30 cellular contexts compared by ENCODE assay signal in genomic region chr4:25750874-25751273, GRCh38.
"Had no signal": no experiment of that assay in that cellular context is flagged by ENCODE, and none has a peak within 500 bp of the region (broad histone marks: within the 10 kb centered on the region; RNA-seq: fewer than 3 reads in every experiment).

No MANE protein-coding gene starts in this region.

- H3K36me3 ChIP-seq: gastrocnemius medialis, neutrophil, ovary, thyroid gland, vagina had no signal

- H3K4me3 Mint-ChIP-seq: activated naive CD8-positive, alpha-beta T cell; effector memory CD8-positive, alpha-beta T cell; nephron; T-helper 2 cell treated with Interferon-gamma antibody and Interleukin-4, amounts not matched to agents 5 μg/mL and 100 μg/mL, for 36 hours had no signal

- FAIRE-seq: colon, islet of Langerhans had no signal

- H3K27me3 Mint-ChIP-seq: activated naive CD8-positive, alpha-beta T cell; effector memory CD8-positive, alpha-beta T cell; progenitor cell of endocrine pancreas had no signal

- H3K9me3 ChIP-seq: body of pancreas, gastrocnemius medialis, left lung, mucosa of descending colon, neutrophil, ovary, stomach, thyroid gland, upper lobe of left lung, vagina had no signal

- DNase-seq: activated CD4-positive, alpha-beta T cell treated with anti-CD3 and anti-CD28 coated beads for 48 hours; activated CD4-positive, alpha-beta T cell treated with anti-CD3 and anti-CD28 coated beads, Interleukin-2, amount 50 U/mL, for 48 hours; activated CD8-positive, alpha-beta memory T cell treated with anti-CD3 and anti-CD28 coated beads for 24 hours; activated effector memory CD4-positive, alpha-beta T cell treated with Interleukin-2 at 50 U/mL for 16 hours; activated naive CD4-positive, alpha-beta T cell treated with Interleukin-2 at 50 U/mL for 16 hours; anterior cingulate cortex; body of pancreas; effector memory CD8-positive, alpha-beta T cell; erythroblast; gastrocnemius medialis; glutamatergic neuron; left lung; mucosa of descending colon; ovary; stimulated activated CD4-positive, alpha-beta T cell treated with anti-CD3 and anti-CD28 coated beads, Interleukin-12 subunit alpha, Interleukin-12 subunit beta, amount 100 ng/mL, for 4 hours; stimulated activated CD4-positive, alpha-beta T cell treated with anti-CD3 and anti-CD28 coated beads, Interleukin-4, amount 100 ng/mL, for 1 hour; stomach; thyroid gland; upper lobe of left lung had no signal

- H3K27me3 ChIP-seq: body of pancreas, gastrocnemius medialis, left lung, neutrophil, ovary, stomach, thyroid gland, upper lobe of left lung, vagina had no signal

- H3K9me3 Mint-ChIP-seq: effector memory CD8-positive, alpha-beta T cell; nephron; T-helper 2 cell treated with Interferon-gamma antibody and Interleukin-4, amounts not matched to agents 5 μg/mL and 100 μg/mL, for 36 hours had no signal

- H3K4me3 ChIP-seq: body of pancreas, gastrocnemius medialis, left lung, lung, mucosa of descending colon, ovary, skin epidermis, stomach, thyroid gland, upper lobe of left lung, vagina had no signal

- H3K27ac Mint-ChIP-seq: activated naive CD8-positive, alpha-beta T cell; effector memory CD8-positive, alpha-beta T cell; nephron; progenitor cell of endocrine pancreas; T-helper 2 cell treated with Interferon-gamma antibody and Interleukin-4, amounts not matched to agents 5 μg/mL and 100 μg/mL, for 36 hours had no signal

- H3K27ac ChIP-seq: gastrocnemius medialis, left lung, neutrophil, ovary, skin epidermis, stomach, thyroid gland, upper lobe of left lung, vagina had no signal

- H3K4me1 ChIP-seq: gastrocnemius medialis, left lung, stomach, upper lobe of left lung, vagina had no signal

- H3K4me1 Mint-ChIP-seq: nephron had no signal

- ATAC-seq: body of pancreas; effector memory CD8-positive, alpha-beta T cell; gastrocnemius medialis; left lung; mucosa of descending colon; sciatic nerve had no signal
